17 cellular contexts compared by ENCODE assay signal in the genomic region with DNA sequence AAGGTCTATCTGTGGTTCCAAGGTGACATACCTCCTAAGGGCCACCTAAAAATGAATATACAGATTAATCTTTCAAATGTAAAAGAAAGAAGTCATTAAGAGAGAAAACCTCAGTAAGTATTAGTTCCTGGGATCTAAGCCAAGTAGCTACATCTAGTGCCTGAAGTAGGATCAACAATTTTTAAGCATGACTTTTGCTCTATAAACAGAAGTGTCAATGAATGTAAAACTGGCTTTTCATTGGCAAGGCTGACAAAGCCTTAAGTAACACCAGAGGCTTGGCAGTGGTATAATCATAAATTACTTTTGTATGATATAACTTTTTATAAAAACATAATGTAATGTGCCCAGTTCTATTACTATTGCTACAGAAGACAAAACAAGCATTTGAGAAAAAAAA. TPM values are rescaled to one million over a fixed set of nuclear protein-coding genes. Genes with fewer than 3 reads are reported as not detected.
DNase-seq lines count a peak whose midpoint lies in the region; ATAC-seq and TF ChIP-seq lines count a peak whose summit lies in the region.
"Had no signal": no experiment of that assay in that cellular context is flagged by ENCODE, and none has a peak within 500 bp of the region (broad histone marks: within the 10 kb centered on the region; RNA-seq: fewer than 3 reads in every experiment).

No MANE protein-coding gene starts in this region.

- H3K36me3 ChIP-seq in GM23248 (ENCODE audit: low read depth), result no peaks in the 10 kb centered on the region
- H3K36me3 ChIP-seq in PC-3 (ENCODE audit: low read depth, low read length), result no peaks in the 10 kb centered on the region
- no peaks in the 10 kb centered on the region for H3K36me3 ChIP-seq in gastroesophageal sphincter
- H3K36me3 ChIP-seq in psoas muscle (ENCODE audit: insufficient read depth in 1 of 2, low read depth in 1 of 2), result no peaks in the 10 kb centered on the region
- H3K36me3 ChIP-seq: SJCRH30 had no signal

- H3K9me3 ChIP-seq in GM23248 (ENCODE audit: low read depth), result no peaks in the 10 kb centered on the region
- H3K9me3 ChIP-seq in PC-3 (ENCODE audit: low read length), result no peaks in the 10 kb centered on the region
- H3K9me3 ChIP-seq in gastroesophageal sphincter, result no peaks in the 10 kb centered on the region
- no peaks in the 10 kb centered on the region for H3K9me3 ChIP-seq in psoas muscle
- H3K9me3 ChIP-seq: SJCRH30 had no signal

- DNase-seq in GM23248, result peak; percentile 6
- peak; percentile 14 for DNase-seq in PC-3
- no peak for DNase-seq in psoas muscle
- no peak for DNase-seq in activated effector memory CD4-positive, alpha-beta T cell treated with Interleukin-2 at 50 U/mL for 16 hours
- DNase-seq in GM19240 (ENCODE audit: insufficient read length, low spot score), result no peak
- no peak for DNase-seq in GM19238 (ENCODE audit: insufficient read length, low spot score)
- DNase-seq: ACHN; CD4-positive, CD25-positive, alpha-beta regulatory T cell; DMS53; GDM1; KBM-7; NCI-H1048; NCI-H1694 treated with DMSO at 0.1 percent for 48 hours; NCI-H774; SJCRH30 had no signal

- H4K20me1 ChIP-seq in GM23248 (ENCODE audit: insufficient read depth) (no peaks in the 10 kb centered on the region), PC-3 (ENCODE audit: low read length) (no peaks in the 10 kb centered on the region)

- in situ Hi-C loops in GM23248 (cut with MboI), result no loop called here

- H3K79me2 ChIP-seq in GM23248 (ENCODE audit: insufficient read depth), result no peaks in the 10 kb centered on the region
- H3K79me2 ChIP-seq in PC-3 (ENCODE audit: low read length), result no peaks in the 10 kb centered on the region

- H3K27me3 ChIP-seq in GM23248 (replicated peaks; ENCODE audit: insufficient read depth) (no peaks in the 10 kb centered on the region), PC-3 (ENCODE audit: low read length) (no peaks in the 10 kb centered on the region), gastroesophageal sphincter (no peaks in the 10 kb centered on the region), psoas muscle (ENCODE audit: insufficient read depth in 3 of 3, low read length in 2 of 3) (no peaks in the 10 kb centered on the region)
- H3K27me3 ChIP-seq: SJCRH30 had no signal

- H2AFZ ChIP-seq in GM23248 (no peak overlapping the region), PC-3 (ENCODE audit: low read length) (no peak overlapping the region)

- intact Hi-C loops in PC-3 (cut with micrococcal nuclease) (no loop called here), psoas muscle (cut with DNase I) (no loop called here)

- H3K9ac ChIP-seq in GM23248 (no peak overlapping the region), PC-3 (ENCODE audit: low read length) (no peak overlapping the region)

- no peaks in the 10 kb centered on the region for H3K4me1 ChIP-seq in GM23248 (ENCODE audit: insufficient read depth)
- peaks cover 12% of the 10 kb centered on the region for H3K4me1 ChIP-seq in PC-3 (ENCODE audit: insufficient read depth, low read length)
- H3K4me1 ChIP-seq in gastroesophageal sphincter, result peaks cover 0 to 14% (median 3%) of the 10 kb centered on the region in 3 donors
- peaks cover 5% of the 10 kb centered on the region for H3K4me1 ChIP-seq in psoas muscle

- H3K4me3 ChIP-seq in GM23248, result no peak overlapping the region
- no peak overlapping the region for H3K4me3 ChIP-seq in PC-3 (ENCODE audit: low read length)
- H3K4me3 ChIP-seq in gastroesophageal sphincter, result no peak overlapping the region
- H3K4me3 ChIP-seq in psoas muscle, result no peak overlapping the region
- H3K4me3 ChIP-seq: SJCRH30 had no signal

- H3K27ac ChIP-seq in GM23248 (no peak overlapping the region), PC-3 (ENCODE audit: low read length) (no peak overlapping the region), gastroesophageal sphincter (peak overlapping the region in 2 of 4 donors; percentile 34 to 54), psoas muscle (no peak overlapping the region)
- H3K27ac ChIP-seq: HL-60, SJCRH30 had no signal

- 0 out of 2 replicates have a peak, but pooled peaks cover 4% of the 10 kb centered on the region for H3K9me2 ChIP-seq in GM23248 (ENCODE audit: insufficient read depth)
- no peaks in the 10 kb centered on the region; the same call in 1 of the 2 replicates for H3K9me2 ChIP-seq in PC-3 (replicated peaks; ENCODE audit: low read length)

- H3K4me2 ChIP-seq in GM23248 (ENCODE audit: unreplicated experiment), result no peak overlapping the region
- H3K4me2 ChIP-seq in PC-3 (ENCODE audit: low read length), result no peak overlapping the region

- no TSS peak for BruUV-seq in PC-3 (replicated peaks; lab: Mats Ljungman, UMichigan)

- no peak for TF ChIP-seq POLR2A in gastroesophageal sphincter (IDR thresholded peaks at IDR 0.05)

- TF ChIP-seq EP300 in gastroesophageal sphincter (IDR thresholded peaks at IDR 0.05), result no peak

- POLR2A ChIA-PET in PC-3 (lab: Charles Lee; ENCODE audit: unreplicated experiment), result no interaction called here

- no peaks in the 10 kb centered on the region for H3F3A ChIP-seq in GM23248 (ENCODE audit: insufficient read depth)
- H3F3A ChIP-seq in PC-3 (ENCODE audit: low read length, unreplicated experiment), result no peaks in the 10 kb centered on the region

- TF ChIP-seq CTCF in PC-3 (conservative IDR thresholded peaks at IDR 0.05; ENCODE audit: low read depth, low read length), result no peak
- no peak for TF ChIP-seq CTCF in gastroesophageal sphincter (IDR thresholded peaks at IDR 0.05)
- no peak for TF ChIP-seq CTCF in psoas muscle (IDR thresholded peaks at IDR 0.05)

- ATAC-seq in PC-3, result no peak
- ATAC-seq in gastroesophageal sphincter, result peak; percentile 46
- peak in 3 of 4 donors; percentile 81 to 95 (median 88) for ATAC-seq in psoas muscle

- CTCF ChIA-PET in PC-3 (lab: Charles Lee), result no interaction called here

RNA-seq across cellular contexts. Expression of gene ACADM, which starts 12.2 kb away (rescaled TPM):
- 29.5 and 32.6 TPM in 2 replicates for total RNA-seq in GM23248 (2014; rRNA removed; shearing (Covaris generic))
- 32.7 and 37.5 TPM in 2 replicates for polyA plus RNA-seq in GM23248 (2016; fragmentation: Nextera tagmentation; extraction: Ambion mirVana)
- total RNA-seq in PC-3 (2014; rRNA removed), result 25.0 and 29.0 TPM in 2 replicates
- 10 to 100 TPM; 51.2 to 73.8 (median 66.3) TPM for total RNA-seq in gastroesophageal sphincter
- 100 to 1,000 TPM; 156 to 203 (median 171) TPM for total RNA-seq in psoas muscle
- 100 to 1,000 TPM; 101 to 226 (median 149) TPM for polyA plus RNA-seq in psoas muscle

Comparison
In these comparisons a context has a peak if more than half of its experiments do, and no peak if none do; other contexts are left out.
1. DNase-seq: peak in GM23248 (single experiment) and PC-3 (single experiment); none in psoas muscle (0 of 2), activated effector memory CD4-positive, alpha-beta T cell treated with Interleukin-2 at 50 U/mL for 16 hours (single experiment), GM19240 (single experiment) and GM19238 (single experiment).